24 cellular contexts compared by ENCODE assay signal in the genomic region with DNA sequence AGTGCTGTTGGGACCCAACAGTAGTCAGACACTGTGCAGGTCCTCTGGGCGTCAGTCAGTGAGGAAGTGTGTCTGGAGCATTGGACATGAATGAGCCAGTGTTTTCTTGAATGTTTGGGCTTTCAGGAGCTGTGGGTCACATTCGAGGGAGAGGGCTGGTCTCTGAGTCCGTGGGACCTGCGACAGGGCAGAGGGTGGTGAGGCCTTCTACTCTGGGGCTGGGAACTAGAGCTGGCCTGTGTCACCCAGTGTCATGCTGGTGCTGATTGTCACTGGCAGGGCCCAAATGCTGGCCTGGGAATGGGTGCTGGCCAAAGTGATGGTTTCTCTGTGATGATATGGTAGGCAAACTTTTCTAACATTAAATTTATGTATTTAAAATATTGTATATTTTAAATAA. TPM values are rescaled to one million over a fixed set of nuclear protein-coding genes. Genes with fewer than 3 reads are reported as not detected.
DNase-seq lines count a peak whose midpoint lies in the region; ATAC-seq and TF ChIP-seq lines count a peak whose summit lies in the region.
"Had no signal": no experiment of that assay in that cellular context is flagged by ENCODE, and none has a peak within 500 bp of the region (broad histone marks: within the 10 kb centered on the region; RNA-seq: fewer than 3 reads in every experiment).

No MANE protein-coding gene starts in this region.

- TF ChIP-seq POLR2A in spleen (IDR thresholded peaks at IDR 0.05), result no peak

- H3K27me3 ChIP-seq in osteoblast (ENCODE audit: insufficient read depth, low read length) (no peaks in the 10 kb centered on the region), aorta (ENCODE audit: control insufficient read depth in 1 of 2, insufficient read depth in 2 of 2, low read length in 1 of 2) (no peaks in the 10 kb centered on the region), spleen (replicated peaks in 1 of 7) (no peaks in the 10 kb centered on the region)
- H3K27me3 ChIP-seq: SJSA1 had no signal

- H3K27me3 Mint-ChIP-seq in activated T-cell treated with anti-CD3 and anti-CD28 coated beads, Interleukin-2, amount 50 U/mL, for 24 hours, result no peaks in the 10 kb centered on the region
- no peaks in the 10 kb centered on the region for H3K27me3 Mint-ChIP-seq in activated T-cell treated with anti-CD3 and anti-CD28 coated beads, Interleukin-2, amount 50 U/mL, for 4 hours (ENCODE audit: low read depth)
- H3K27me3 Mint-ChIP-seq in activated T-helper 17 cell treated with anti-CD3 and anti-CD28 coated beads, Interleukin-2, amount 50 U/mL, for 72 hours, result no peaks in the 10 kb centered on the region

- no peak for ATAC-seq in activated T-cell treated with anti-CD3 and anti-CD28 coated beads, Interleukin-2, amount 50 U/mL, for 4 hours
- no peak for ATAC-seq in activated T-helper 17 cell treated with anti-CD3 and anti-CD28 coated beads, Interleukin-2, amount 50 U/mL, for 72 hours (replicated peaks)
- ATAC-seq in aorta (ENCODE audit: low FRiP score), result peak; percentile 46
- ATAC-seq: CD8-positive, alpha-beta T cell; Right ventricle myocardium inferior had no signal

- H3K4me2 ChIP-seq in osteoblast (ENCODE audit: insufficient read depth, low read length), result no peak overlapping the region

- peaks cover 95% of the 10 kb centered on the region for H3K36me3 Mint-ChIP-seq in activated T-cell treated with anti-CD3 and anti-CD28 coated beads, Interleukin-2, amount 50 U/mL, for 24 hours (ENCODE audit: low read depth)
- peaks cover 53% of the 10 kb centered on the region for H3K36me3 Mint-ChIP-seq in activated T-cell treated with anti-CD3 and anti-CD28 coated beads, Interleukin-2, amount 50 U/mL, for 4 hours (ENCODE audit: insufficient read depth)
- H3K36me3 Mint-ChIP-seq in activated T-helper 17 cell treated with anti-CD3 and anti-CD28 coated beads, Interleukin-2, amount 50 U/mL, for 72 hours (ENCODE audit: low read depth), result peaks cover 98% of the 10 kb centered on the region

- intact Hi-C loops in aorta (cut with DNase I), result no loop called here
- intact Hi-C loops in spleen (cut with DNase I; ENCODE audit: low total_unique reads), result no loop called here

- H3K27ac Mint-ChIP-seq in activated T-cell treated with anti-CD3 and anti-CD28 coated beads, Interleukin-2, amount 50 U/mL, for 24 hours, result peak overlapping the region; percentile 14
- peak overlapping the region; percentile 60 for H3K27ac Mint-ChIP-seq in activated T-helper 17 cell treated with anti-CD3 and anti-CD28 coated beads, Interleukin-2, amount 50 U/mL, for 72 hours
- H3K27ac Mint-ChIP-seq: CD8-positive, alpha-beta T cell had no signal

- no peaks in the 10 kb centered on the region for H3K9me3 Mint-ChIP-seq in activated T-cell treated with anti-CD3 and anti-CD28 coated beads, Interleukin-2, amount 50 U/mL, for 24 hours
- no peaks in the 10 kb centered on the region for H3K9me3 Mint-ChIP-seq in activated T-cell treated with anti-CD3 and anti-CD28 coated beads, Interleukin-2, amount 50 U/mL, for 4 hours
- no peaks in the 10 kb centered on the region for H3K9me3 Mint-ChIP-seq in activated T-helper 17 cell treated with anti-CD3 and anti-CD28 coated beads, Interleukin-2, amount 50 U/mL, for 72 hours
- H3K9me3 Mint-ChIP-seq: CD8-positive, alpha-beta T cell had no signal

- 5 to 13% methylated on average over 4 of the region's 4 CpGs for WGBS in aorta, 2 donors
- 55 to 97% (median 73%) methylated on average over 2 to 4 of the region's 4 CpGs for WGBS in spleen, 5 donors

- no peak overlapping the region for H3K4me3 Mint-ChIP-seq in activated T-cell treated with anti-CD3 and anti-CD28 coated beads, Interleukin-2, amount 50 U/mL, for 24 hours
- H3K4me3 Mint-ChIP-seq in activated T-cell treated with anti-CD3 and anti-CD28 coated beads, Interleukin-2, amount 50 U/mL, for 4 hours, result no peak overlapping the region
- no peak overlapping the region for H3K4me3 Mint-ChIP-seq in activated T-helper 17 cell treated with anti-CD3 and anti-CD28 coated beads, Interleukin-2, amount 50 U/mL, for 72 hours
- H3K4me3 Mint-ChIP-seq: CD8-positive, alpha-beta T cell had no signal

- H3K4me1 ChIP-seq in osteoblast (ENCODE audit: insufficient read depth, low read length), result peaks cover 3% of the 10 kb centered on the region
- peaks cover 0 to 3% of the 10 kb centered on the region in 2 donors for H3K4me1 ChIP-seq in aorta (ENCODE audit: control insufficient read depth in 1 of 2, insufficient read depth in 2 of 2, low read length in 2 of 2)
- peaks cover 0 to 2% (median 0%) of the 10 kb centered on the region in 6 donors for H3K4me1 ChIP-seq in spleen
- H3K4me1 ChIP-seq: SJSA1 had no signal

- TF ChIP-seq CTCF in osteoblast (IDR thresholded peaks at IDR 0.05; ENCODE audit: extremely low read depth, low read depth, low read length), result no peak
- no peak for TF ChIP-seq CTCF in spleen (IDR thresholded peaks at IDR 0.05 in 8 of 11, conservative IDR thresholded peaks at IDR 0.05 in 3 of 11)

- H3K79me2 ChIP-seq in osteoblast (ENCODE audit: insufficient read depth, low read length), result no peaks in the 10 kb centered on the region

- H3K9me3 ChIP-seq in osteoblast (ENCODE audit: low read depth, low read length) (no peaks in the 10 kb centered on the region), aorta (ENCODE audit: control insufficient read depth, low read length) (no peaks in the 10 kb centered on the region), spleen (no peaks in the 10 kb centered on the region)
- H3K9me3 ChIP-seq: SJSA1 had no signal

- no peak overlapping the region for H2AFZ ChIP-seq in osteoblast (ENCODE audit: low read length)

- H3K4me1 Mint-ChIP-seq in activated T-cell treated with anti-CD3 and anti-CD28 coated beads, Interleukin-2, amount 50 U/mL, for 24 hours (ENCODE audit: low read depth), result peaks cover 7% of the 10 kb centered on the region
- H3K4me1 Mint-ChIP-seq in activated T-cell treated with anti-CD3 and anti-CD28 coated beads, Interleukin-2, amount 50 U/mL, for 4 hours (ENCODE audit: low read depth), result peaks cover 2% of the 10 kb centered on the region
- peaks cover 5% of the 10 kb centered on the region for H3K4me1 Mint-ChIP-seq in activated T-helper 17 cell treated with anti-CD3 and anti-CD28 coated beads, Interleukin-2, amount 50 U/mL, for 72 hours

- H3K4me3 ChIP-seq in osteoblast (ENCODE audit: insufficient read depth, low read length) (no peak overlapping the region), aorta (ENCODE audit: low read length in 2 of 2) (no peak overlapping the region), spleen (no peak overlapping the region)
- H3K4me3 ChIP-seq: SJSA1 had no signal

- H4K20me1 ChIP-seq in osteoblast (ENCODE audit: insufficient read depth, low read length), result no peaks in the 10 kb centered on the region

- peaks cover 86% of the 10 kb centered on the region for H3K36me3 ChIP-seq in osteoblast (ENCODE audit: insufficient read depth, low read length)
- peaks cover 4 to 5% of the 10 kb centered on the region in 2 donors for H3K36me3 ChIP-seq in aorta (ENCODE audit: control insufficient read depth in 1 of 2, insufficient read depth in 2 of 2, low read length in 1 of 2)
- H3K36me3 ChIP-seq in spleen, result peaks cover 5 to 100% (median 86%) of the 10 kb centered on the region in 6 donors

- DNase-seq in activated T-cell treated with anti-CD3 and anti-CD28 coated beads, Interleukin-2, amount 50 U/mL, for 24 hours, result no peak
- DNase-seq in activated T-cell treated with anti-CD3 and anti-CD28 coated beads, Interleukin-2, amount 50 U/mL, for 4 hours, result no peak
- DNase-seq in osteoblast (ENCODE audit: insufficient read length, low spot score, missing footprints), result peak; percentile 64
- no peak for DNase-seq in aorta
- DNase-seq in spleen, result no peak
- no peak for DNase-seq in kidney tubule cell (ENCODE audit: low spot score)
- DNase-seq: AML-193; C1 segment of cervical spinal cord; CD8-positive, alpha-beta T cell; DMS153; GOT3; HCEC 1CT; IMR-90; MV-4-11; NCI-H1105 treated with DMSO at 0.1 percent for 48 hours; NCI-H2081; NCI-H2171; NCI-H345; NCI-H524 treated with DMSO at 0.1 percent for 48 hours; NCI-H82; OCI-M1 had no signal

- H3K27ac ChIP-seq in osteoblast (ENCODE audit: low read depth, low read length) (no peak overlapping the region), aorta (ENCODE audit: low read depth in 1 of 2, low read length in 2 of 2) (peak overlapping the region in 1 of 2 donors; percentile 94), spleen (no peak overlapping the region)
- H3K27ac ChIP-seq: SJSA1 had no signal

RNA-seq across cellular contexts. Expression of gene POLR1E, which starts 10.3 kb away (rescaled TPM):
- 10 to 100 TPM; 82.4 to 92.2 (median 85.2) TPM for total RNA-seq in activated T-cell treated with anti-CD3 and anti-CD28 coated beads, Interleukin-2, amount 50 U/mL, for 4 hours
- 10 to 100 TPM; 57.3 to 65.1 TPM for total RNA-seq in activated T-helper 17 cell treated with anti-CD3 and anti-CD28 coated beads, Interleukin-2, amount 50 U/mL, for 72 hours
- total RNA-seq in osteoblast, result 25.3 and 33.3 TPM in 2 replicates
- 10 to 100 TPM; 16.7 to 23.8 TPM for total RNA-seq in aorta
- 10 to 100 TPM; 15.1 to 25.7 TPM for polyA plus RNA-seq in aorta
- total RNA-seq in spleen, result 10 to 100 TPM; 14.4 to 21.0 (median 18.5) TPM
- 10 to 100 TPM; 14.6 to 18.0 (median 15.4) TPM for polyA plus RNA-seq in spleen

RNA-seq across cellular contexts. Expression of gene ZBTB5, which starts 30.8 kb away (rescaled TPM):
- total RNA-seq in activated T-cell treated with anti-CD3 and anti-CD28 coated beads, Interleukin-2, amount 50 U/mL, for 4 hours, result 1 to 10 TPM; 3.9 to 5.2 (median 5.2) TPM
- total RNA-seq in activated T-helper 17 cell treated with anti-CD3 and anti-CD28 coated beads, Interleukin-2, amount 50 U/mL, for 72 hours, result 10 to 100 TPM in 1 of 2 donors, 1 to 10 TPM in 1; 7.7 to 13.8 TPM
- total RNA-seq in osteoblast (10.9 and 11.6 TPM in 2 replicates), aorta (10 to 100 TPM; 10.7 to 11.4 TPM), spleen (10 to 100 TPM; 10.7 to 15.1 (median 11.9) TPM)
- polyA plus RNA-seq in aorta (1 to 10 TPM; 2.4 to 8.0 TPM), spleen (1 to 10 TPM; 4.7 to 6.0 (median 4.9) TPM)
